In the genomic region with DNA sequence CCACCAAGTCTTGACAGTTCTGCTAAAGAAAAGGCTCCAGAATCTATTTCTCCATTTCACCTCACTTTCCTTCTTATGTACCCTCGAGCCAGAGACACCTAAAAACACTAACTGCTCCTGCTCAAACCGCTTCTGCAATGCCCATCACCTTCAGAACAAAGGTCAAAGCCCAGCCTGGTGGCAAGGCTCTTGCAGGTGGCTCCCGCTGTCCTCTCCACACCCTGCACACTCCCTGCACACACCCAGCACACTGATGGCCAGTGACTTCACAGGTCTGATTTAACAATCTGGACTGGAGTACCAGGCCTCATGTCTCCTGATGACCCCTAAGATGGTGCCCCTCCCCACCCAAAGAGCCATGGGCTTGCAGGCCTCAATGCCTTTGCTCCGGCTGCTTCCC, we compare ENCODE assay signal across 27 cellular contexts. TPM values are rescaled to one million over a fixed set of nuclear protein-coding genes. Genes with fewer than 3 reads are reported as not detected.
"Had no signal": no experiment of that assay in that cellular context is flagged by ENCODE, and none has a peak within 500 bp of the region (broad histone marks: within the 10 kb centered on the region; RNA-seq: fewer than 3 reads in every experiment).

No MANE protein-coding gene starts in this region.

- H3K36me3 Mint-ChIP-seq: activated naive CD8-positive, alpha-beta T cell; naive B cell; type B pancreatic cell had no signal

- FAIRE-seq: kidney had no signal

- H3K36me3 ChIP-seq: adrenal gland, ascending aorta, brain microvascular endothelial cell, lower lobe of right lung, ovary, prostate gland, right atrium auricular region, vagina had no signal

- ATAC-seq: activated CD4-positive, CD25-positive, alpha-beta regulatory T cell treated with anti-CD3 and anti-CD28 coated beads, Interleukin-2, amount 50 U/mL, for 24 hours; foreskin keratinocyte; left lobe of liver; lower lobe of right lung had no signal

- H3K27me3 Mint-ChIP-seq: activated naive CD8-positive, alpha-beta T cell had no signal

- H3K27ac ChIP-seq: adrenal gland, ascending aorta, brain microvascular endothelial cell, foreskin keratinocyte, lower lobe of right lung, ovary, prostate gland, right atrium auricular region, vagina, VCaP had no signal

- H3K27ac Mint-ChIP-seq: activated naive CD8-positive, alpha-beta T cell; activated T-helper 2 cell treated with anti-CD3 and anti-CD28 coated beads, Interferon-gamma antibody, Interleukin-2, Interleukin-4, amounts not matched to agents 10 μg/mL and 5 μg/mL and 100 μg/mL, durations not matched to agents 14 hours and 24 hours and 36 hours; T-helper 2 cell treated with Interferon-gamma antibody and Interleukin-4, amounts not matched to agents 5 μg/mL and 100 μg/mL, for 36 hours; type B pancreatic cell had no signal

- H3K4me1 ChIP-seq: adrenal gland, ascending aorta, foreskin keratinocyte, prostate gland, vagina had no signal

- DNase-seq: activated CD4-positive, alpha-beta T cell treated with anti-CD3 and anti-CD28 coated beads, Interleukin-2, amount 50 U/mL, for 1 hour; activated naive CD4-positive, alpha-beta T cell; activated T-cell treated with anti-CD3 and anti-CD28 coated beads, Interleukin-2, amount 50 U/mL, for 1 hour; adrenal gland; brain microvascular endothelial cell; caudate nucleus; dermis blood vessel endothelial cell; effector CD8-positive, alpha-beta T cell; kidney; lower lobe of right lung; mesendoderm; naive B cell; ovary; stimulated activated CD4-positive, alpha-beta T cell treated with anti-CD3 and anti-CD28 coated beads, Interleukin-4, amount 100 ng/mL, for 4 hours had no signal

- H3K4me3 ChIP-seq: adrenal gland, ascending aorta, lower lobe of right lung, ovary, prostate gland, right atrium auricular region, vagina had no signal

- H3K9me3 Mint-ChIP-seq: activated T-helper 2 cell treated with anti-CD3 and anti-CD28 coated beads, Interferon-gamma antibody, Interleukin-2, Interleukin-4, amounts not matched to agents 10 μg/mL and 5 μg/mL and 100 μg/mL, durations not matched to agents 14 hours and 24 hours and 36 hours; neural crest cell; T-helper 2 cell treated with Interferon-gamma antibody and Interleukin-4, amounts not matched to agents 5 μg/mL and 100 μg/mL, for 36 hours; type B pancreatic cell had no signal

- H3K27me3 ChIP-seq: adrenal gland, ascending aorta, ovary, right atrium auricular region, vagina had no signal

- H3K9me3 ChIP-seq: adrenal gland, ascending aorta, lower lobe of right lung, ovary, prostate gland, right atrium auricular region, vagina had no signal

- H3K4me3 Mint-ChIP-seq: activated naive CD8-positive, alpha-beta T cell; naive B cell; neural crest cell; T-helper 2 cell treated with Interferon-gamma antibody and Interleukin-4, amounts not matched to agents 5 μg/mL and 100 μg/mL, for 36 hours; type B pancreatic cell had no signal

RNA-seq across cellular contexts. Expression of gene ZNF385C, which starts 38.0 kb away (rescaled TPM):
- total RNA-seq: ascending aorta, dermis blood vessel endothelial cell, right atrium auricular region had no signal

RNA-seq across cellular contexts. Expression of gene DHX58, which starts 52.3 kb away (rescaled TPM):
- total RNA-seq: neural crest cell had no signal
